1 cellular context compared by ENCODE assay signal in the genomic region with DNA sequence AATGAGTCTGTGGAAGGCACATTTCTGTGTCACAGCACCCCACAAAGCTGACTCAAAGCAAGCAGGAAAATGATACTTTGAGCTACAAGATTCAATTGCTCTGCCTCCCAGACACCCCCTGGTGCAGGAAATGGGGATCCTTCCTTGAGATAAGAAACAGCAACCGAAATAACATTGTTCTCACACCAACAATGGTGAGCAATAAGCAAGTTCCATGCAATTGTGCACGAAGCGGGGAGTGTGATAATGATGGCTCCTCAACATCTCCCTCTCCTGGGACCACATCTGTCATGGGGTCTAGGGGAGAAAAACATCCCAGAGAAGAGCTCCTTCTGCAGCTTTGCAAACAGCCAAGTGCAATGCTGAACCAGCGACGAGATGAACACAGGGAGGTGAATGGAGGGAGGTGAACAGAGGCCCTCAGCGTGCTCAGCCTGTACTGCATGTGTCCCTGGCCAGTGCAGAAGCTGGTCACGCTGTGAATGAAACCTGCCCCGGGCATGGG.
TF ChIP-seq lines count a peak whose summit lies in the region.

No MANE protein-coding gene starts in this region.

TF ChIP-seq in H1, 55 proteins besides CTCF, POLR2A, EP300 and RAD21:
- TF ChIP-seq, protein P1, sequence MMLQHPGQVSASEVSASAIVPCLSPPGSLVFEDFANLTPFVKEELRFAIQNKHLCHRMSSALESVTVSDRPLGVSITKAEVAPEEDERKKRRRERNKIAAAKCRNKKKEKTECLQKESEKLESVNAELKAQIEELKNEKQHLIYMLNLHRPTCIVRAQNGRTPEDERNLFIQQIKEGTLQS (IDR thresholded peaks at IDR 0.05; ENCODE audit: insufficient read depth, low read depth, low read length) = no peak
- TF ChIP-seq PHF8 (conservative IDR thresholded peaks at IDR 0.05; ENCODE audit: low read depth, low read length) = no peak
- TF ChIP-seq CEBPB (IDR thresholded peaks at IDR 0.05; ENCODE audit: low read depth, low read length) = no peak
- TF ChIP-seq, protein P2, sequence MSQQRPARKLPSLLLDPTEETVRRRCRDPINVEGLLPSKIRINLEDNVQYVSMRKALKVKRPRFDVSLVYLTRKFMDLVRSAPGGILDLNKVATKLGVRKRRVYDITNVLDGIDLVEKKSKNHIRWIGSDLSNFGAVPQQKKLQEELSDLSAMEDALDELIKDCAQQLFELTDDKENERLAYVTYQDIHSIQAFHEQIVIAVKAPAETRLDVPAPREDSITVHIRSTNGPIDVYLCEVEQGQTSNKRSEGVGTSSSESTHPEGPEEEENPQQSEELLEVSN (IDR thresholded peaks at IDR 0.05) = no peak
- TF ChIP-seq MAX (IDR thresholded peaks at IDR 0.05) = no peak
- TF ChIP-seq CHD1 (IDR thresholded peaks at IDR 0.05; ENCODE audit: low read depth, low read length) = no peak
- no peak for TF ChIP-seq SP1 (IDR thresholded peaks at IDR 0.05; ENCODE audit: low read depth, low read length)
- no peak for TF ChIP-seq USF2 (IDR thresholded peaks at IDR 0.05; ENCODE audit: low read length)
- TF ChIP-seq EZH2 (IDR thresholded peaks at IDR 0.05; ENCODE audit: low read depth, low read length, severe bottlenecking) = no peak
- TF ChIP-seq TAF1 (IDR thresholded peaks at IDR 0.05; ENCODE audit: low read depth, low read length) = no peak
